In the genomic region with DNA sequence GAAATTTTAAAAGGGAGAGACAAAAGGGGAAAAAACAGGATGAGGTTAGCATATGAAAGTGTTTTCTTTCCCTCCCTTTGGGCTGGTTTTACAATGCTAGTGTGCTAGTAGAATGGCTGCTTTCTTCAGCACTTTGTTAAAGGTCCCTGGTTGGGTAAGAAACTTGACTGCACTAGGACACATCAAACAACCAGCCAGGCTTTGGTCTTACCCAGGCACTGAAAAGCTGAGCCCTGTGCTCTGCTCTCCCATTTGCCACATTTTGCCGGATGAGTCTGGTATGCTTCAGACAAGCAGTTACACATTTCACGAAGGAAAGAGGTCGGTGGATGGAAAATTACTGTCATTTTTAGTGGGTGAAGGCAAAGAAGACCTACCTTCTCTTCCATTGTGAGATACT, we compare ENCODE assay signal across 19 cellular contexts.
"Had no signal": no experiment of that assay in that cellular context is flagged by ENCODE, and none has a peak within 500 bp of the region (broad histone marks: within the 10 kb centered on the region; RNA-seq: fewer than 3 reads in every experiment).

No MANE protein-coding gene starts in this region.

- H3K27ac ChIP-seq: adrenal gland, esophagus muscularis mucosa, gastroesophageal sphincter, heart left ventricle, sigmoid colon, tibial artery, WERI-Rb-1 had no signal

- H3K4me1 ChIP-seq: adrenal gland, esophagus muscularis mucosa, gastroesophageal sphincter, heart left ventricle, sigmoid colon, tibial artery had no signal

- H3K27me3 Mint-ChIP-seq: activated CD4-positive, alpha-beta memory T cell treated with anti-CD3 and anti-CD28 coated beads for 36 hours; memory B cell had no signal

- H3K4me3 Mint-ChIP-seq: activated CD4-positive, alpha-beta memory T cell treated with anti-CD3 and anti-CD28 coated beads for 36 hours; memory B cell; natural killer cell had no signal

- H3K27me3 ChIP-seq: adrenal gland, sigmoid colon had no signal

- H3K36me3 Mint-ChIP-seq: activated CD4-positive, alpha-beta memory T cell treated with anti-CD3 and anti-CD28 coated beads for 36 hours; memory B cell; natural killer cell had no signal

- H3K36me3 ChIP-seq: adrenal gland, esophagus muscularis mucosa, gastroesophageal sphincter, heart left ventricle, sigmoid colon, tibial artery, WERI-Rb-1 had no signal

- ATAC-seq: gastroesophageal sphincter, heart left ventricle, mucosa of descending colon, natural killer cell had no signal

- DNase-seq: activated CD4-positive, alpha-beta memory T cell treated with anti-CD3 and anti-CD28 coated beads for 36 hours; activated gamma-delta T cell; adrenal gland; cerebellar nuclear complex; effector CD8-positive, alpha-beta T cell; heart left ventricle; mucosa of descending colon; natural killer cell; nucleus accumbens; sigmoid colon; stimulated activated CD8-positive, alpha-beta memory T cell treated with anti-CD3 and anti-CD28 coated beads, Interleukin-4, amount 100 ng/mL, for 48 hours; substantia nigra; SW 1271; tibial artery; WERI-Rb-1 had no signal

- H3K9me3 ChIP-seq: adrenal gland, esophagus muscularis mucosa, gastroesophageal sphincter, heart left ventricle, mucosa of descending colon, sigmoid colon, tibial artery had no signal

- H3K4me3 ChIP-seq: adrenal gland, esophagus muscularis mucosa, gastroesophageal sphincter, heart left ventricle, mucosa of descending colon, sigmoid colon, tibial artery had no signal

- H3K9me3 Mint-ChIP-seq: activated CD4-positive, alpha-beta memory T cell treated with anti-CD3 and anti-CD28 coated beads for 36 hours; activated T-cell treated with anti-CD3 and anti-CD28 coated beads, Interleukin-2, amount 50 U/mL, for 72 hours had no signal

- H3K27ac Mint-ChIP-seq: activated CD4-positive, alpha-beta memory T cell treated with anti-CD3 and anti-CD28 coated beads for 36 hours; activated T-cell treated with anti-CD3 and anti-CD28 coated beads, Interleukin-2, amount 50 U/mL, for 72 hours; memory B cell; natural killer cell had no signal

- H3K4me1 Mint-ChIP-seq: memory B cell, natural killer cell had no signal
